ENCODE assay signal across 8 cellular contexts in the genomic region with DNA sequence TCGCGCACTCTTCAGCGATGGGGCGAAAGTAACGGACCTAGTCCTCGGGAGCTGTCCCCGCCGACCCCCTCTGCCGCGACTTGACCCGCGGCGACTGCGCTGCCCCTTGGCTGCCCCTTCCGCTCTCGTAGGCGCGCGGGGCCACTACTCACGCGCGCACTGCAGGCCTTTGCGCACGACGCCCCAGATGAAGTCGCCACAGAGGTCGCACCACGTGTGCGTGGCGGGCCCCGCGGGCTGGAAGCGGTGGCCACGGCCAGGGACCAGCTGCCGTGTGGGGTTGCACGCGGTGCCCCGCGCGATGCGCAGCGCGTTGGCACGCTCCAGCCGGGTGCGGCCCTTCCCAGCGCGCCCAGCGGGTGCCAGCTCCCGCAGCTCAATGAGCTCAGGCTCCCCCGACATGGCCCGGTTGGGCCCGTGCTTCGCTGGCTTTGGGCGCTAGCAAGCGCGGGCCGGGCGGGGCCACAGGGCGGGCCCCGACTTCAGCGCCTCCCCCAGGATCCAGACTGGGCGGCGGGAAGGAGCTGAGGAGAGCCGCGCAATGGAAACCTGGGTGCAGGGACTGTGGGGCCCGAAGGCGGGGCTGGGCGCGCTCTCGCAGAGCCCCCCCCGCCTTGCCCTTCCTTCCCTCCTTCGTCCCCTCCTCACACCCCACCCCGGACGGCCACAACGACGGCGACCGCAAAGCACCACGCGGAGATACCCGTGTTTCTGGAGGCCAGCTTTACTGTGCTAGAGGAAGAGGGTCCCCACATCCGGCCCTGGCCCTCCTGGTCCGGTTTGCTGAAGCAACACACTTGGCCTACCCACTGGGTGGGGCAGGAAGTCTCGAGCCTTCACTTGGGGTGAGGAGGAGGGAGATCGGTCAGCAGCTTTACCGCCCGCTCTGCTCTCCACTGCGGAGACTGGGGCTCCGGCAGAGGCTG. TPM values are rescaled to one million over a fixed set of nuclear protein-coding genes. Genes with fewer than 3 reads are reported as not detected.
DNase-seq lines count a peak whose midpoint lies in the region; ATAC-seq and TF ChIP-seq lines count a peak whose summit lies in the region.

A gene with protein sequence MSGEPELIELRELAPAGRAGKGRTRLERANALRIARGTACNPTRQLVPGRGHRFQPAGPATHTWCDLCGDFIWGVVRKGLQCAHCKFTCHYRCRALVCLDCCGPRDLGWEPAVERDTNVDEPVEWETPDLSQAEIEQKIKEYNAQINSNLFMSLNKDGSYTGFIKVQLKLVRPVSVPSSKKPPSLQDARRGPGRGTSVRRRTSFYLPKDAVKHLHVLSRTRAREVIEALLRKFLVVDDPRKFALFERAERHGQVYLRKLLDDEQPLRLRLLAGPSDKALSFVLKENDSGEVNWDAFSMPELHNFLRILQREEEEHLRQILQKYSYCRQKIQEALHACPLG (minus strand): TSS at position 433 of the 926 bp plus-strand sequence. CDS start 31 bp downstream, at position 402.

- H3K9ac ChIP-seq in PC-3 (ENCODE audit: low read length), result no peak within 1 kb of the TSS

- no peaks in the 10 kb centered on the region for H3K9me2 ChIP-seq in PC-3 (replicated peaks; ENCODE audit: low read length)

- no peak within 1 kb of the TSS for H2AFZ ChIP-seq in PC-3 (ENCODE audit: low read length)

- H3K4me3 ChIP-seq in PC-3 (ENCODE audit: low read length), result no peak within 1 kb of the TSS
- no peak within 1 kb of the TSS for H3K4me3 ChIP-seq in cardiac muscle cell

- H3K79me2 ChIP-seq in PC-3 (ENCODE audit: low read length), result peaks cover 15% of the 10 kb centered on the region

- POLR2A ChIA-PET in PC-3 (lab: Charles Lee; ENCODE audit: unreplicated experiment), result no interaction called here

- H3K9me3 ChIP-seq in PC-3 (ENCODE audit: low read length) (no peaks in the 10 kb centered on the region), cardiac muscle cell (ENCODE audit: low read depth) (no peaks in the 10 kb centered on the region)

- BruUV-seq in PC-3 (replicated peaks; lab: Mats Ljungman, UMichigan), result no TSS peak

- TF ChIP-seq CTCF in PC-3 (conservative IDR thresholded peaks at IDR 0.05; ENCODE audit: low read depth, low read length) (no peak), cardiac muscle cell (IDR thresholded peaks at IDR 0.05; ENCODE audit: low read depth, low read length) (no peak)

- H3K36me3 ChIP-seq in PC-3 (ENCODE audit: low read depth, low read length) (no peaks in the 10 kb centered on the region), cardiac muscle cell (no peaks in the 10 kb centered on the region)

- H3K27me3 ChIP-seq in PC-3 (ENCODE audit: low read length), result no peaks in the 10 kb centered on the region
- H3K27me3 ChIP-seq in cardiac muscle cell, result peaks cover 61% of the 10 kb centered on the region

- ATAC-seq in GM18907 (IDR thresholded peaks at IDR 0.05; ENCODE audit: unreplicated experiment) (peak; percentile 18), PC-3 (no peak)

- H3K27ac ChIP-seq in PC-3 (ENCODE audit: low read length) (no peak within 1 kb of the TSS), cardiac muscle cell (no peak within 1 kb of the TSS)

- CTCF ChIA-PET in PC-3 (lab: Charles Lee), result no interaction called here

- no peaks in the 10 kb centered on the region for H3F3A ChIP-seq in PC-3 (ENCODE audit: low read length, unreplicated experiment)

- no peaks in the 10 kb centered on the region for H4K20me1 ChIP-seq in PC-3 (ENCODE audit: low read length)

- H3K4me2 ChIP-seq in PC-3 (ENCODE audit: low read length), result no peak within 1 kb of the TSS

- no peak for DNase-seq in PC-3
- DNase-seq in activated naive CD4-positive, alpha-beta T cell treated with Interleukin-2 at 50 U/mL for 16 hours, result peak; percentile 69
- DNase-seq in cardiac muscle cell (ENCODE audit: low read depth in 1 of 2, low spot score in 1 of 2), result peak in 1 of 2 donors; percentile 69
- DNase-seq in pulmonary artery endothelial cell (ENCODE audit: low read depth, low spot score), result no peak
- no peak for DNase-seq in iPS-NIHi11 (ENCODE audit: low spot score)
- DNase-seq in NCI-H446 (lab: John Stamatoyannopoulos, UW), result no peak
- no peak for DNase-seq in NCI-H1105 (lab: John Stamatoyannopoulos, UW)

- intact Hi-C loops in PC-3 (cut with micrococcal nuclease), result no loop called here

- peaks cover 13% of the 10 kb centered on the region for H3K4me1 ChIP-seq in PC-3 (ENCODE audit: insufficient read depth, low read length)
- peaks cover 14% of the 10 kb centered on the region for H3K4me1 ChIP-seq in cardiac muscle cell (ENCODE audit: low read depth)

RNA-seq across cellular contexts. Expression of the gene that starts here (rescaled TPM):
- 20.0 and 21.4 TPM in 2 replicates for total RNA-seq in PC-3 (2014; rRNA removed)
- 13.0 and 23.1 TPM in 2 replicates for total RNA-seq in cardiac muscle cell
- 23.8 and 33.5 TPM in 2 replicates for polyA plus RNA-seq in cardiac muscle cell
- total RNA-seq in pulmonary artery endothelial cell, result 17.0 and 22.5 TPM in 2 replicates
